8 cellular contexts compared by ENCODE assay signal in genomic region chr2:38876407-38876806, GRCh38. TPM values are rescaled to one million over a fixed set of nuclear protein-coding genes. Genes with fewer than 3 reads are reported as not detected.
A peak's percentile ranks its signal among the peaks of the same experiment; 100 is the strongest.
DNase-seq lines count a peak whose midpoint lies in the region; ATAC-seq and TF ChIP-seq lines count a peak whose summit lies in the region.

No MANE protein-coding gene starts in this region.

- peak overlapping the region; percentile 71 for H3K27ac ChIP-seq in RWPE1

- ATAC-seq in sciatic nerve, result peak; percentile 5
- ATAC-seq in GM18861 (IDR thresholded peaks at IDR 0.05; ENCODE audit: unreplicated experiment), result no peak
- no peak for ATAC-seq in HG02885 (IDR thresholded peaks at IDR 0.05; ENCODE audit: poor library complexity, unreplicated experiment)

- CTCF ChIA-PET in RWPE1 (lab: Yijun Ruan, JAX), result interaction anchor here (0.5 to 1.2 kb wide), 2 partner anchors 71 to 306 kb away, joined by 4 to 8 read pairs; no protein-coding TSS in a partner anchor

- POLR2A ChIA-PET in RWPE1 (lab: Yijun Ruan, JAX; ENCODE audit: low non-redundant PET), result no interaction called here

- H3K4me3 ChIP-seq in GM08714 (ENCODE audit: low read length), result peak overlapping the region; percentile 73
- H3K4me3 ChIP-seq in fibroblast of mammary gland (ENCODE audit: control insufficient read depth, low read depth, low read length), result peak overlapping the region; percentile 83

- intact Hi-C loops in sciatic nerve (cut with DNase I), result no loop called here

- peak; percentile 11 for DNase-seq in RWPE1 (ENCODE audit: low spot score)
- no peak for DNase-seq in fibroblast of mammary gland (ENCODE audit: low read depth)
- DNase-seq in sciatic nerve (ENCODE audit: low spot score), result no peak
- DNase-seq in stimulated activated CD4-positive, alpha-beta T cell treated with anti-CD3 and anti-CD28 coated beads, Interleukin-1b, Interleukin-23, amount 100 ng/mL, for 48 hours, result no peak
- DNase-seq in middle frontal gyrus (ENCODE audit: extremely low spot score, low spot score), result no peak

- TF ChIP-seq CTCF in RWPE1 (conservative IDR thresholded peaks at IDR 0.05; ENCODE audit: low read depth) (no peak), fibroblast of mammary gland (conservative IDR thresholded peaks at IDR 0.05; ENCODE audit: control insufficient read depth, insufficient read depth, low read depth, low read length) (no peak)

RNA-seq across cellular contexts. Expression of gene MORN2, which starts 0.6 kb away (rescaled TPM):
- 13.0 TPM for total RNA-seq in sciatic nerve

RNA-seq across cellular contexts. Expression of gene DHX57, which starts 0.7 kb away (rescaled TPM):
- 19.8 TPM for total RNA-seq in sciatic nerve

RNA-seq across cellular contexts. Expression of gene ARHGEF33, which starts 13.3 kb away (rescaled TPM):
- 4.0 TPM for total RNA-seq in sciatic nerve
